27 cellular contexts compared by ENCODE assay signal in the genomic region with DNA sequence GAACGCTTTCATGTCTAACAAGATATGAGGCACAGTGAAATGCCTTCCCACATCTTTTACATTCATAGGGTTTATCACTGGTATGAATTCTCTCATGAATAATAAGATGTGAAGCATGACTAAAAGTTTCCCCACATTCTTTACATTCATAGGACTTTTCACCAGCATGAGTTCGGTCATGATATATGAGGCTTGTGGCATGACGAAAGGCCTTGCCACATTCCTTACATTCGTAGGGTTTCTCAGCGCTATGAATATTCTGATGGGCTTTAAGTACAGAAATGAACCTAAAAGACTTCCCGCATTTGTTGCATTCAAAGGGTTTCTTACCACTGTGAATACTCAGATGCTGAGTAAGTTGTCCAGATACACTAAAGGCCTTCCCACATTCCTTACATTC.
"Had no signal": no experiment of that assay in that cellular context is flagged by ENCODE, and none has a peak within 500 bp of the region (broad histone marks: within the 10 kb centered on the region; RNA-seq: fewer than 3 reads in every experiment).

No MANE protein-coding gene starts in this region.

- H3K4me3 ChIP-seq: MG63 had no signal

- FAIRE-seq: bronchial epithelial cell had no signal

- DNase-seq: activated CD4-positive, alpha-beta memory T cell treated with anti-CD3 and anti-CD28 coated beads, Interleukin-2, amount 10 ng/mL, durations not matched to agents 7 days and 5 days; activated CD4-positive, alpha-beta T cell treated with anti-CD3 and anti-CD28 coated beads for 36 hours; activated CD4-positive, alpha-beta T cell treated with anti-CD3 and anti-CD28 coated beads, Interleukin-2, amount 50 U/mL, for 1 hour; activated CD8-positive, alpha-beta memory T cell treated with anti-CD3 and anti-CD28 coated beads, Interleukin-2, amount 50 U/mL, for 4 hours; activated gamma-delta T cell treated with Interleukin-2 at 50 U/mL for 16 hours; activated naive CD4-positive, alpha-beta T cell treated with anti-CD3 and anti-CD28 coated beads, Interleukin-2, amount 10 ng/mL, durations not matched to agents 7 days and 5 days; activated naive CD8-positive, alpha-beta T cell treated with anti-CD3 and anti-CD28 coated beads for 36 hours; activated T-cell treated with anti-CD3 and anti-CD28 coated beads, Interleukin-2, amount 50 U/mL, for 72 hours; central memory CD4-positive, alpha-beta T cell; MG63; MV-4-11; NCI-H1092 treated with DMSO at 0.1 percent for 48 hours; NCI-H1417 treated with DMSO at 0.1 percent for 48 hours; NCI-H1694 treated with DMSO at 0.1 percent for 48 hours; NCI-H2029 treated with DMSO at 0.1 percent for 48 hours; NCI-H345; NCI-H510A; NCI-H526 treated with DMSO at 0.1 percent for 48 hours; NCI-H82; OCI-M1; RPMI8226; SK-N-SH; T-helper 1 cell had no signal

- H3K9ac ChIP-seq: SK-N-SH had no signal

- H3K27me3 ChIP-seq: MG63 had no signal

- ATAC-seq: activated CD4-positive, alpha-beta T cell treated with anti-CD3 and anti-CD28 coated beads for 36 hours; activated T-cell treated with anti-CD3 and anti-CD28 coated beads, Interleukin-2, amount 50 U/mL, for 72 hours; Panc1; Right ventricle myocardium inferior had no signal

- H3K4me2 ChIP-seq: SK-N-SH had no signal

- H3K27ac ChIP-seq: VCaP had no signal
